ENCODE assay signal across 31 cellular contexts in genomic region chr20:270517-270916, GRCh38. TPM values are rescaled to one million over a fixed set of nuclear protein-coding genes. Genes with fewer than 3 reads are reported as not detected.
"Had no signal": no experiment of that assay in that cellular context is flagged by ENCODE, and none has a peak within 500 bp of the region (broad histone marks: within the 10 kb centered on the region; RNA-seq: fewer than 3 reads in every experiment).

No MANE protein-coding gene starts in this region.

- ATAC-seq: heart right ventricle; left cardiac atrium; left ventricle myocardium superior; lower lobe of right lung; mucosa of descending colon; naive thymus-derived CD4-positive, alpha-beta T cell; pancreas; sciatic nerve; stimulated activated effector memory CD8-positive, alpha-beta T cell treated with anti-CD3 and anti-CD28 coated beads, Interleukin-12 subunit alpha, Interleukin-12 subunit beta, amount 100 ng/mL, for 72 hours had no signal

- H3K36me3 ChIP-seq: lower lobe of right lung, pancreas had no signal

- H3K27ac ChIP-seq: coronary artery, esophagus squamous epithelium, heart right ventricle, lower lobe of right lung, pancreas, stomach, tibial artery, upper lobe of left lung had no signal

- H3K27ac Mint-ChIP-seq: naive thymus-derived CD4-positive, alpha-beta T cell; stimulated activated effector memory CD8-positive, alpha-beta T cell treated with anti-CD3 and anti-CD28 coated beads, Interleukin-12 subunit alpha, Interleukin-12 subunit beta, amount 100 ng/mL, for 72 hours had no signal

- H3K4me2 ChIP-seq: smooth muscle cell had no signal

- H3K9me3 Mint-ChIP-seq: naive thymus-derived CD4-positive, alpha-beta T cell; stimulated activated effector memory CD8-positive, alpha-beta T cell treated with anti-CD3 and anti-CD28 coated beads, Interleukin-12 subunit alpha, Interleukin-12 subunit beta, amount 100 ng/mL, for 72 hours had no signal

- H3K36me3 Mint-ChIP-seq: stimulated activated effector memory CD8-positive, alpha-beta T cell treated with anti-CD3 and anti-CD28 coated beads, Interleukin-12 subunit alpha, Interleukin-12 subunit beta, amount 100 ng/mL, for 72 hours had no signal

- H3K27me3 ChIP-seq: heart right ventricle, pancreas, stomach, tibial artery, upper lobe of left lung had no signal

- H3K4me3 ChIP-seq: coronary artery, esophagus squamous epithelium, heart right ventricle, lower lobe of right lung, mucosa of descending colon, pancreas, smooth muscle cell, stomach, tibial artery, upper lobe of left lung had no signal

- H3K9me3 ChIP-seq: esophagus squamous epithelium, heart right ventricle, lower lobe of right lung, mucosa of descending colon, pancreas, stomach, tibial artery, upper lobe of left lung had no signal

- DNase-seq: dermis blood vessel endothelial cell; effector memory CD4-positive, alpha-beta T cell; erythroblast; esophagus squamous epithelium; foreskin melanocyte; glutamatergic neuron; heart right ventricle; hippocampal formation; left cardiac atrium; left ventricle myocardium superior; lower lobe of right lung; mucosa of descending colon; naive thymus-derived CD4-positive, alpha-beta T cell; occipital lobe; pancreas; stimulated activated CD4-positive, alpha-beta T cell treated with anti-CD3 and anti-CD28 coated beads, Interleukin-12 subunit alpha, Interleukin-12 subunit beta, amount 100 ng/mL, for 4 hours; stimulated activated CD4-positive, alpha-beta T cell treated with anti-CD3 and anti-CD28 coated beads, Interleukin-1b, Interleukin-23, amount 100 ng/mL, for 48 hours; stimulated activated CD4-positive, alpha-beta T cell treated with anti-CD3 and anti-CD28 coated beads, Interleukin-4, amount 100 ng/mL, for 1 hour; stimulated activated naive CD4-positive, alpha-beta T cell treated with Interleukin-2 at 50 U/mL for 16 hours; stomach; tibial artery; upper lobe of left lung had no signal

- H3K4me3 Mint-ChIP-seq: naive thymus-derived CD4-positive, alpha-beta T cell; stimulated activated effector memory CD8-positive, alpha-beta T cell treated with anti-CD3 and anti-CD28 coated beads, Interleukin-12 subunit alpha, Interleukin-12 subunit beta, amount 100 ng/mL, for 72 hours had no signal

RNA-seq across cellular contexts. Expression of gene DEFB132, which starts 13.0 kb away (rescaled TPM):
- total RNA-seq: dermis blood vessel endothelial cell; esophagus squamous epithelium; kidney epithelial cell; left ventricle myocardium superior; lower lobe of right lung; mucosa of descending colon; naive thymus-derived CD4-positive, alpha-beta T cell; occipital lobe; pancreas; posterior vena cava; sciatic nerve; smooth muscle cell; stomach; temporal lobe; upper lobe of left lung had no signal

RNA-seq across cellular contexts. Expression of gene DEFB129, which starts 43.5 kb away (rescaled TPM):
- total RNA-seq: dermis blood vessel endothelial cell; esophagus squamous epithelium; heart right ventricle; kidney epithelial cell; left cardiac atrium; left ventricle myocardium superior; lower lobe of right lung; mesenteric fat pad; mucosa of descending colon; naive thymus-derived CD4-positive, alpha-beta T cell; occipital lobe; pancreas; posterior vena cava; sciatic nerve; smooth muscle cell; stomach; subcutaneous adipose tissue; temporal lobe; upper lobe of left lung had no signal
